In the genomic region with DNA sequence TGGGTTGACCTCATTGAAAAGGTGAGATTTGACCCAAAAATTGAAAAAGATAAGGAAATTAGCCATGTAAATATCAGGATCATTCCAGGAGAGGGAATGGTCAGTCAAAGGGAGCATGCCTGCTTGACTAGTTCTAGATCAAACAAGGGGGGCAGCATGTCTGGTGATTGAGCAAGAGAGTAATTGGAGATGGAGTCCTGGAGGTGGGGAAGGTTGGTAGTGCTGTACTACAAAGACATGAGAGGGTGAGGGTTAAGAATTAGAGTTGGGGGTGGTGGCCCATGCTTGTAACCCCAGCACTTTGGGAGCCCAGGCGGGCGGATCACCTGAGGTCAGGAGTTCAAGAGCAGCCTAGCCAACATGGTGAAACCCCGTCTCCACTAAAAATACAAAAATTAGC, we compare ENCODE assay signal across 1 cellular context.
TF ChIP-seq lines count a peak whose summit lies in the region.

No MANE protein-coding gene starts in this region.

TF ChIP-seq in A549, 52 proteins besides CTCF, POLR2A, EP300 and RAD21:
- TF ChIP-seq GATA3 (IDR thresholded peaks at IDR 0.05; ENCODE audit: borderline replicate concordance) (no peak), BCL3 (IDR thresholded peaks at IDR 0.05) (no peak)
